26 cellular contexts compared by ENCODE assay signal in the genomic region with DNA sequence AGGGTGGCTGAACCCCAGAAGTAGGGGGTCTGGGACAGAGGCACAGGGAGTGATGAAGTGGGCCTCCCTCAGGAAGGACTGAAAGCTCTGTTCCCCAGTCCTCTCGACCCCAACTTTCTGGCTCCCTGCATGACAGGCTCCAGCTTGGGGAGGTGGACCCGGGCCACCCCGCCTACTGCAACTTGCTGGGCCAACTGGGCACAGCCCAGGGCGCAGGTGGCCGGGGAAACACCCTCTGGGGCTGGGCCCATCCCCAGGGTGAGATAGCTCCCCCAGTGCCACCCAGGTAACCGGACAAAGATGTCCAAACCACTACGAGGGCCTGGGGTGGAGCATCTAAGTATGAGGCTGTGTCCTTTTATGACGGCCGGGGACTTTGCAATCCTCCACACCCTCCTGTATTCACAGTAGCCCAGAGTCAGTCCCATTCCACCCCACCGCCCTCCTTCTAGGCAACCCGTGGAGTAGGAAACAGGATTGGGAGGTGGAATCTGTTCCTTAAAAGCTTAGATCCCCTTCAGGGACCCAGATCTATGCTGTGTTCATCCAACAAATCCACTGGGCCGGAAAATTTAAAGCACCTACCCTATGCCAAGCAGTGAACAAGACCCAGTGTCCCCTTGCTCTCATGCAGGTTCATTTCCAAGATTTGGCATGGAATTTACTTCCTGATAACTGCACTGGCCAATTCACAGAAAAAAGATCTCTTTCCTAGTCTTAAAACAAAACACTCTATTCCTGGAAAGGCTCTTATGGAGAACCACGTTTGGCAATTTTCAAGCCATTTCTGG. TPM values are rescaled to one million over a fixed set of nuclear protein-coding genes. Genes with fewer than 3 reads are reported as not detected.
A peak's percentile ranks its signal among the peaks of the same experiment; 100 is the strongest.
DNase-seq lines count a peak whose midpoint lies in the region; ATAC-seq, FAIRE-seq and TF ChIP-seq lines count a peak whose summit lies in the region.
"Had no signal": no experiment of that assay in that cellular context is flagged by ENCODE, and none has a peak within 500 bp of the region (broad histone marks: within the 10 kb centered on the region; RNA-seq: fewer than 3 reads in every experiment).

No MANE protein-coding gene starts in this region.

- H3K27ac ChIP-seq in K562 (ENCODE audit: extremely low read depth, low read depth, low read length) (no peak overlapping the region), osteoblast (ENCODE audit: low read depth, low read length) (no peak overlapping the region), PC-9 (no peak overlapping the region)
- H3K27ac ChIP-seq: 22Rv1; A549; BLaER1 treated with 17β-estradiol and CSF1 and Interleukin-3, amounts not matched to agents 10 nM and 100 nM; C4-2B had no signal

- H3K4me2 ChIP-seq in K562 (ENCODE audit: insufficient read depth, low read length) (no peak overlapping the region), osteoblast (ENCODE audit: insufficient read depth, low read length) (no peak overlapping the region), PC-9 (no peak overlapping the region)
- H3K4me2 ChIP-seq: A549; BLaER1 treated with 17β-estradiol and CSF1 and Interleukin-3, amounts not matched to agents 10 nM and 100 nM had no signal

- H2AFZ ChIP-seq in K562 (ENCODE audit: low read depth, low read length) (no peak overlapping the region), osteoblast (ENCODE audit: low read length) (no peak overlapping the region), PC-9 (no peak overlapping the region)

- peaks cover 3% of the 10 kb centered on the region for H3K9me1 ChIP-seq in K562 (ENCODE audit: control insufficient read depth, insufficient read depth, low read length)

- no peak for FAIRE-seq in K562 (lab: Jason Lieb, UNC)
- FAIRE-seq: A549, G401.6, GM12891, GM19239 had no signal

- WGBS in K562 (ENCODE audit: insufficient coverage, low coverage, missing lambda C conversion rate) = 61% methylated on average over 13 of the region's 13 CpGs

- H3K4me1 ChIP-seq in K562 (replicated peaks in 1 of 2; ENCODE audit: control insufficient read depth in 2 of 2, insufficient read depth in 2 of 2, low read length in 2 of 2) = peaks cover 8 to 49% of the 10 kb centered on the region in 2 experiments
- H3K4me1 ChIP-seq in osteoblast (ENCODE audit: insufficient read depth, low read length) = no peaks in the 10 kb centered on the region
- no peaks in the 10 kb centered on the region for H3K4me1 ChIP-seq in PC-9 (replicated peaks; ENCODE audit: insufficient read depth)

- no peak overlapping the region for H3K27ac Mint-ChIP-seq in MCF 10A (ENCODE audit: low read depth, unreplicated experiment)
- H3K27ac Mint-ChIP-seq: B cell; CD4-positive, alpha-beta T cell; CD8-positive, alpha-beta T cell had no signal

- DNase-seq in G401 (ENCODE audit: low spot score) = peak; percentile 77
- no peak for DNase-seq in K562 (ENCODE audit: extremely low read depth in 1 of 4, low spot score in 3 of 4)
- peak; percentile 37 for DNase-seq in islet precursor cell
- peak; percentile 83 for DNase-seq in osteoblast (ENCODE audit: insufficient read length, low spot score, missing footprints)
- no peak for DNase-seq in PC-9
- no peak for DNase-seq in foreskin melanocyte
- DNase-seq in HCEC 1CT = no peak
- DNase-seq in MCF 10A (ENCODE audit: unreplicated experiment) = no peak
- DNase-seq: AML-193; CD4-positive, alpha-beta T cell; CD8-positive, alpha-beta T cell; DMS 273 treated with DMSO at 0.1 percent for 48 hours; DMS153; DMS53; DMS79; DND-41; EL; GF-D8 had no signal

- no peak overlapping the region; a peak in 1 of 4 replicates for H3K9ac ChIP-seq in K562 (ENCODE audit: insufficient read depth in 1 of 2, low read depth in 2 of 2, low read length in 2 of 2)
- H3K9ac ChIP-seq: BLaER1 treated with 17β-estradiol and CSF1 and Interleukin-3, amounts not matched to agents 10 nM and 100 nM had no signal

- no peaks in the 10 kb centered on the region for H3K9me3 Mint-ChIP-seq in MCF 10A (ENCODE audit: unreplicated experiment)
- H3K9me3 Mint-ChIP-seq: CD4-positive, alpha-beta T cell; CD8-positive, alpha-beta T cell had no signal

- BruUV-seq in K562 (replicated peaks; lab: Mats Ljungman, UMichigan) (no TSS peak), PC-9 (replicated peaks; lab: Mats Ljungman, UMichigan) (no TSS peak), MCF 10A (replicated peaks; lab: Mats Ljungman, UMichigan) (no TSS peak)

- CTCF ChIA-PET in K562 (lab: Yijun Ruan, JAX; ENCODE audit: low intra/inter-chr PET ratio) (no interaction called here), PC-9 (lab: Charles Lee) (interaction anchor here (0.6 kb wide), 1 partner anchor 921 kb away, joined by 3 read pairs; no protein-coding TSS in a partner anchor), MCF 10A (lab: Yijun Ruan, JAX) (no interaction called here)

- intact Hi-C loops in K562 (cut with micrococcal nuclease) (no loop called here), PC-9 (cut with micrococcal nuclease; ENCODE audit: unreplicated experiment) (no loop called here), MCF 10A (cut with micrococcal nuclease) (no loop called here)

- TF ChIP-seq RAD21 in K562 (CRISPR knock-in tag; conservative IDR thresholded peaks at IDR 0.05 in 1 of 2, IDR thresholded peaks at IDR 0.05 in 1 of 2) = no peak

- H3K36me3 ChIP-seq in K562 (ENCODE audit: control insufficient read depth, insufficient read depth, low read length) (peaks cover 6% of the 10 kb centered on the region; the same call in 1 of the 3 replicates), osteoblast (ENCODE audit: insufficient read depth, low read length) (no peaks in the 10 kb centered on the region), PC-9 (ENCODE audit: low read depth) (no peaks in the 10 kb centered on the region)

- H3K27me3 ChIP-seq in K562 (ENCODE audit: control insufficient read depth in 2 of 2, insufficient read depth in 2 of 2, low read length in 2 of 2) = no peaks in the 10 kb centered on the region
- H3K27me3 ChIP-seq in osteoblast (ENCODE audit: insufficient read depth, low read length) = no peaks in the 10 kb centered on the region
- H3K27me3 ChIP-seq in PC-9 (ENCODE audit: insufficient read depth, low read depth) = no peaks in the 10 kb centered on the region
- H3K27me3 ChIP-seq: BLaER1 treated with 17β-estradiol and CSF1 and Interleukin-3, amounts not matched to agents 10 nM and 100 nM had no signal

- no peaks in the 10 kb centered on the region for H3K9me2 ChIP-seq in PC-9 (ENCODE audit: insufficient read depth)

- H3K27me3 Mint-ChIP-seq in MCF 10A (ENCODE audit: insufficient read depth, unreplicated experiment) = peaks cover 32% of the 10 kb centered on the region
- H3K27me3 Mint-ChIP-seq: CD4-positive, alpha-beta T cell had no signal

- H3K79me2 ChIP-seq in K562 (ENCODE audit: control insufficient read depth, insufficient read depth, low read length) (no peaks in the 10 kb centered on the region), osteoblast (ENCODE audit: insufficient read depth, low read length) (no peaks in the 10 kb centered on the region), PC-9 (ENCODE audit: low read depth) (no peaks in the 10 kb centered on the region)

- no peak overlapping the region for H3K4me3 Mint-ChIP-seq in MCF 10A (ENCODE audit: unreplicated experiment)
- H3K4me3 Mint-ChIP-seq: B cell; CD4-positive, alpha-beta T cell; CD8-positive, alpha-beta T cell had no signal

- no peak for TF ChIP-seq CTCF in K562 (IDR thresholded peaks at IDR 0.05 in 2 of 3, conservative IDR thresholded peaks at IDR 0.05 in 1 of 3; ENCODE audit: insufficient read depth in 2 of 3, low read depth in 1 of 3, low read length in 3 of 3)
- no peak for TF ChIP-seq CTCF in osteoblast (IDR thresholded peaks at IDR 0.05; ENCODE audit: extremely low read depth, low read depth, low read length)
- TF ChIP-seq CTCF in PC-9 (conservative IDR thresholded peaks at IDR 0.05) = no peak
- no peak for TF ChIP-seq CTCF in MCF 10A (IDR thresholded peaks at IDR 0.05; ENCODE audit: unreplicated experiment)

- peaks cover 10% of the 10 kb centered on the region for H4K20me1 ChIP-seq in K562 (replicated peaks; ENCODE audit: control insufficient read depth, insufficient read depth, low read length)
- peaks cover 1% of the 10 kb centered on the region for H4K20me1 ChIP-seq in osteoblast (ENCODE audit: insufficient read depth, low read length)
- no peaks in the 10 kb centered on the region for H4K20me1 ChIP-seq in PC-9 (ENCODE audit: insufficient read depth)

- H3K36me3 Mint-ChIP-seq in MCF 10A (ENCODE audit: insufficient read depth, unreplicated experiment) = no peaks in the 10 kb centered on the region
- H3K36me3 Mint-ChIP-seq: CD8-positive, alpha-beta T cell had no signal

- no peak overlapping the region for H3K4me3 ChIP-seq in K562
- H3K4me3 ChIP-seq in osteoblast (ENCODE audit: insufficient read depth, low read length) = no peak overlapping the region
- no peak overlapping the region for H3K4me3 ChIP-seq in PC-9
- H3K4me3 ChIP-seq: A549; BLaER1 treated with 17β-estradiol and CSF1 and Interleukin-3, amounts not matched to agents 10 nM and 100 nM had no signal

- no peak for TF ChIP-seq EP300 in K562 (IDR thresholded peaks at IDR 0.05; ENCODE audit: low read length)

- H3K9me3 ChIP-seq in K562 (replicated peaks; ENCODE audit: control insufficient read depth, insufficient read depth, low read depth, low read length) (no peaks in the 10 kb centered on the region), osteoblast (ENCODE audit: low read depth, low read length) (no peaks in the 10 kb centered on the region), PC-9 (ENCODE audit: insufficient read depth, low read depth) (no peaks in the 10 kb centered on the region)
- H3K9me3 ChIP-seq: A549; BLaER1 treated with 17β-estradiol and CSF1 and Interleukin-3, amounts not matched to agents 10 nM and 100 nM had no signal

- peaks cover 8% of the 10 kb centered on the region for H3K4me1 Mint-ChIP-seq in MCF 10A (ENCODE audit: insufficient read depth, unreplicated experiment)

- POLR2A ChIA-PET in K562 (lab: Yijun Ruan, JAX) = interaction anchor here (0.6 to 2.0 kb wide), 6 partner anchors 10 to 73 kb away, joined by 3 to 11 read pairs (median 4); no protein-coding TSS in a partner anchor
- POLR2A ChIA-PET in PC-9 (lab: Charles Lee; ENCODE audit: unreplicated experiment) = no interaction called here
- POLR2A ChIA-PET in MCF 10A (lab: Yijun Ruan, JAX) = no interaction called here

- ATAC-seq in K562 = no peak
- ATAC-seq: A549; CD8-positive, alpha-beta T cell had no signal

- no peak for TF ChIP-seq POLR2A in K562 (conservative IDR thresholded peaks at IDR 0.05)

- no peaks in the 10 kb centered on the region for H3F3A ChIP-seq in PC-9 (ENCODE audit: insufficient read depth, low read depth)

- in situ Hi-C loops in G401 (cut with HindIII; ENCODE audit: low sequenced_read_pairs) (no loop called here), K562 (cut with MboI) (no loop called here)

RNA-seq across cellular contexts. Expression of a gene that starts 19.9 kb away (rescaled TPM):
- 5.5 and 6.1 TPM in 2 replicates for total RNA-seq in G401 (2014; rRNA removed; shearing (Covaris generic))
- 88.0 and 181 TPM in 2 replicates for total RNA-seq in K562 (2011; cell fraction: chromatin; rRNA removed; ENCODE audit: low replicate concordance)
- total RNA-seq in K562 (2011; cell fraction: nucleolus; rRNA removed) = 88.4 and 99.1 TPM in 2 replicates
- 92.3 and 124 TPM in 2 replicates for total RNA-seq in K562 (2011; cell fraction: nucleoplasm; rRNA removed)
- 6.6 and 7.9 TPM in 2 replicates for total RNA-seq in K562 (2014; rRNA removed)
- total RNA-seq in K562 (2014; rRNA removed; fragmentation: Illumina TruSeq; extraction: Trizol) = 4.5 and 5.2 TPM in 2 replicates
- 8.4 and 9.1 TPM in 2 replicates for total RNA-seq in K562 (2015; rRNA removed; fragmentation: Illumina TruSeq; extraction: Trizol)
- total RNA-seq in K562 (2021) = 20.7 and 23.1 TPM in 2 replicates
- polyA plus RNA-seq in K562 (2011; rRNA removed) = 9.5 and 33.1 TPM in 2 replicates
- 7.7 and 11.1 TPM in 2 replicates for polyA plus RNA-seq in K562 (2011; cell fraction: cytosol; rRNA removed)
- 108 and 126 TPM in 2 replicates for polyA plus RNA-seq in K562 (2011; cell fraction: nucleus; rRNA removed)
- 15.9 and 25.7 TPM in 2 replicates for polyA plus RNA-seq in K562 (2012)
- 10.0 and 15.5 TPM in 2 replicates for polyA plus RNA-seq in K562 (2014; fragmentation: Illumina TruSeq; extraction: Trizol)
- polyA plus RNA-seq in K562 (2014; fragmentation: Nextera tagmentation; extraction: Ambion mirVana) = under 1 TPM; 0.39 to 0.58 TPM
- polyA plus RNA-seq in K562 (2014; rRNA removed) = 17.6 TPM in 2 replicates
- polyA minus RNA-seq in K562 (2011; rRNA and poly(A)+ RNA removed) = 19.1 and 29.6 TPM in 2 replicates
- 6.7 and 22.4 TPM in 2 replicates for polyA minus RNA-seq in K562 (2011; cell fraction: cytosol; rRNA and poly(A)+ RNA removed)
- 55.2 and 137 TPM in 2 replicates for polyA minus RNA-seq in K562 (2011; cell fraction: nucleus; rRNA and poly(A)+ RNA removed)
- 3.6 and 6.5 TPM in 2 replicates for total RNA-seq in osteoblast
- 134 and 148 TPM in 2 replicates for total RNA-seq in PC-9 (2021)
- total RNA-seq in MCF 10A (2022) = 0.98 and 2.0 TPM in 2 replicates

RNA-seq across cellular contexts. Expression of a gene that starts 31.7 kb away (rescaled TPM):
- total RNA-seq in G401 (2014; rRNA removed; shearing (Covaris generic)) = 13.7 and 17.5 TPM in 2 replicates
- 263 and 434 TPM in 2 replicates for total RNA-seq in K562 (2011; cell fraction: chromatin; rRNA removed; ENCODE audit: low replicate concordance)
- total RNA-seq in K562 (2011; cell fraction: nucleolus; rRNA removed) = 204 and 208 TPM in 2 replicates
- total RNA-seq in K562 (2011; cell fraction: nucleoplasm; rRNA removed) = 222 and 230 TPM in 2 replicates
- total RNA-seq in K562 (2014; rRNA removed) (127 and 164 TPM in 2 replicates), K562 (2014; rRNA removed; fragmentation: Illumina TruSeq; extraction: Trizol) (55.4 and 57.1 TPM in 2 replicates), K562 (2015; rRNA removed; fragmentation: Illumina TruSeq; extraction: Trizol) (83.7 and 87.8 TPM in 2 replicates), K562 (2021) (329 and 330 TPM in 2 replicates), osteoblast (33.7 and 40.1 TPM in 2 replicates), PC-9 (2021) (164 and 213 TPM in 2 replicates), MCF 10A (2022) (133 and 151 TPM in 2 replicates)
- polyA plus RNA-seq in K562 (2011; rRNA removed) (82.1 and 168 TPM in 2 replicates), K562 (2014; fragmentation: Illumina TruSeq; extraction: Trizol) (244 and 291 TPM in 2 replicates), K562 (2014; fragmentation: Nextera tagmentation; extraction: Ambion mirVana) (10 to 100 TPM in 1 of 2 experiments, 1 to 10 TPM in 1; 6.6 to 12.6 TPM), K562 (2014; rRNA removed) (161 and 175 TPM in 2 replicates)
- polyA plus RNA-seq in K562 (2011; cell fraction: cytosol; rRNA removed) = 139 and 188 TPM in 2 replicates
- polyA plus RNA-seq in K562 (2011; cell fraction: nucleus; rRNA removed) = 284 and 400 TPM in 2 replicates
- 220 and 374 TPM in 2 replicates for polyA plus RNA-seq in K562 (2012)
- polyA minus RNA-seq in K562 (2011; rRNA and poly(A)+ RNA removed) = 76.1 and 76.4 TPM in 2 replicates
- polyA minus RNA-seq in K562 (2011; cell fraction: cytosol; rRNA and poly(A)+ RNA removed) = 115 and 157 TPM in 2 replicates
- polyA minus RNA-seq in K562 (2011; cell fraction: nucleus; rRNA and poly(A)+ RNA removed) = 42.3 and 58.8 TPM in 2 replicates

RNA-seq across cellular contexts. Expression of a gene that starts 52.7 kb away (rescaled TPM):
- total RNA-seq in G401 (2014; rRNA removed; shearing (Covaris generic)) = 32.9 and 37.9 TPM in 2 replicates
- total RNA-seq in K562 (2011; cell fraction: chromatin; rRNA removed; ENCODE audit: low replicate concordance) = 623 and 716 TPM in 2 replicates
- 264 and 268 TPM in 2 replicates for total RNA-seq in K562 (2011; cell fraction: nucleolus; rRNA removed)
- total RNA-seq in K562 (2011; cell fraction: nucleoplasm; rRNA removed) = 448 and 517 TPM in 2 replicates
- 101 and 116 TPM in 2 replicates for total RNA-seq in K562 (2014; rRNA removed)
- total RNA-seq in K562 (2014; rRNA removed; fragmentation: Illumina TruSeq; extraction: Trizol) = 70.7 and 80.5 TPM in 2 replicates
- 69.2 and 75.1 TPM in 2 replicates for total RNA-seq in K562 (2015; rRNA removed; fragmentation: Illumina TruSeq; extraction: Trizol)
- 91.3 and 109 TPM in 2 replicates for total RNA-seq in K562 (2021)
- polyA plus RNA-seq in K562 (2011; rRNA removed) = 76.0 and 137 TPM in 2 replicates
- 48.9 and 79.1 TPM in 2 replicates for polyA plus RNA-seq in K562 (2011; cell fraction: cytosol; rRNA removed)
- 143 and 177 TPM in 2 replicates for polyA plus RNA-seq in K562 (2011; cell fraction: nucleus; rRNA removed)
- polyA plus RNA-seq in K562 (2012) = 75.8 and 115 TPM in 2 replicates
- polyA plus RNA-seq in K562 (2014; fragmentation: Illumina TruSeq; extraction: Trizol) = 117 and 122 TPM in 2 replicates
- 10 to 100 TPM; 15.7 to 21.9 TPM for polyA plus RNA-seq in K562 (2014; fragmentation: Nextera tagmentation; extraction: Ambion mirVana)
- 98.1 and 138 TPM in 2 replicates for polyA plus RNA-seq in K562 (2014; rRNA removed)
- polyA minus RNA-seq in K562 (2011; rRNA and poly(A)+ RNA removed) = 69.9 and 111 TPM in 2 replicates
- polyA minus RNA-seq in K562 (2011; cell fraction: cytosol; rRNA and poly(A)+ RNA removed) = 40.1 and 56.7 TPM in 2 replicates
- 86.6 and 165 TPM in 2 replicates for polyA minus RNA-seq in K562 (2011; cell fraction: nucleus; rRNA and poly(A)+ RNA removed)
- total RNA-seq in osteoblast = 121 and 137 TPM in 2 replicates
- total RNA-seq in PC-9 (2021) = 175 and 188 TPM in 2 replicates
- total RNA-seq in MCF 10A (2022) = 124 and 147 TPM in 2 replicates

RNA-seq across cellular contexts. Expression of a gene that starts 53.0 kb away (rescaled TPM):
- 25.9 and 31.0 TPM in 2 replicates for total RNA-seq in G401 (2014; rRNA removed; shearing (Covaris generic))
- total RNA-seq in K562 (2011; cell fraction: chromatin; rRNA removed; ENCODE audit: low replicate concordance) = 31.0 and 60.5 TPM in 2 replicates
- 37.1 and 42.7 TPM in 2 replicates for total RNA-seq in K562 (2011; cell fraction: nucleolus; rRNA removed)
- 33.4 and 47.4 TPM in 2 replicates for total RNA-seq in K562 (2011; cell fraction: nucleoplasm; rRNA removed)
- total RNA-seq in K562 (2014; rRNA removed) (105 and 106 TPM in 2 replicates), K562 (2014; rRNA removed; fragmentation: Illumina TruSeq; extraction: Trizol) (82.6 and 86.7 TPM in 2 replicates), K562 (2015; rRNA removed; fragmentation: Illumina TruSeq; extraction: Trizol) (93.9 and 94.3 TPM in 2 replicates), K562 (2021) (72.3 and 77.3 TPM in 2 replicates), osteoblast (19.2 and 20.3 TPM in 2 replicates), PC-9 (2021) (70.4 and 86.0 TPM in 2 replicates), MCF 10A (2022) (27.7 and 39.0 TPM in 2 replicates)
- polyA plus RNA-seq in K562 (2011; rRNA removed) (121 and 145 TPM in 2 replicates), K562 (2014; fragmentation: Illumina TruSeq; extraction: Trizol) (95.9 and 104 TPM in 2 replicates), K562 (2014; fragmentation: Nextera tagmentation; extraction: Ambion mirVana) (100 to 1,000 TPM in 1 of 2 experiments, 10 to 100 TPM in 1; 62.8 to 133 TPM), K562 (2014; rRNA removed) (121 and 141 TPM in 2 replicates)
- 151 and 164 TPM in 2 replicates for polyA plus RNA-seq in K562 (2011; cell fraction: cytosol; rRNA removed)
- polyA plus RNA-seq in K562 (2011; cell fraction: nucleus; rRNA removed) = 39.9 and 61.7 TPM in 2 replicates
- polyA plus RNA-seq in K562 (2012) = 91.8 and 104 TPM in 2 replicates
- 51.5 and 51.7 TPM in 2 replicates for polyA minus RNA-seq in K562 (2011; rRNA and poly(A)+ RNA removed)
- polyA minus RNA-seq in K562 (2011; cell fraction: cytosol; rRNA and poly(A)+ RNA removed) = 22.0 and 22.2 TPM in 2 replicates
- polyA minus RNA-seq in K562 (2011; cell fraction: nucleus; rRNA and poly(A)+ RNA removed) = 11.6 and 14.9 TPM in 2 replicates

Comparison
In these comparisons a context has a peak if more than half of its experiments do, and no peak if none do; other contexts are left out.
1. DNase-seq: peak in G401 (single experiment), islet precursor cell (single experiment) and osteoblast (single experiment); none in K562 (0 of 4), PC-9 (0 of 2), foreskin melanocyte (single experiment), HCEC 1CT (single experiment) and MCF 10A (single experiment).